In genomic region chr5:135875567-135875966, GRCh38 we compare ENCODE assay signal across 39 cellular contexts. TPM values are rescaled to one million over a fixed set of nuclear protein-coding genes. Genes with fewer than 3 reads are reported as not detected.
"Had no signal": no experiment of that assay in that cellular context is flagged by ENCODE, and none has a peak within 500 bp of the region (broad histone marks: within the 10 kb centered on the region; RNA-seq: fewer than 3 reads in every experiment).

No MANE protein-coding gene starts in this region.

- DNase-seq: Karpas-422, Kasumi-1, MG63, MM.1S, MV-4-11, NCI-H1048, NCI-H1092, NCI-H1092 treated with DMSO at 0.1 percent for 48 hours, NCI-H1105, NCI-H1105 treated with DMSO at 0.1 percent for 48 hours, NCI-H1417, NCI-H1417 treated with DMSO at 0.1 percent for 48 hours, NCI-H1436, NCI-H1436 treated with DMSO at 0.1 percent for 48 hours, NCI-H146, NCI-H1694, NCI-H1694 treated with DMSO at 0.1 percent for 48 hours, NCI-H187, NCI-H187 treated with DMSO at 0.1 percent for 48 hours, NCI-H1930, NCI-H2029, NCI-H2029 treated with DMSO at 0.1 percent for 48 hours, NCI-H2081, NCI-H2081 treated with DMSO at 0.1 percent for 48 hours, NCI-H2107, NCI-H2171, NCI-H2171 treated with DMSO at 0.1 percent for 48 hours, NCI-H2227 treated with DMSO at 0.1 percent for 48 hours, NCI-H226, NCI-H345, NCI-H446, NCI-H446 treated with DMSO at 0.1 percent for 48 hours, NCI-H510A, NCI-H510A treated with DMSO at 0.1 percent for 48 hours, NCI-H524 had no signal

- H3K9me3 ChIP-seq: MG63 had no signal

- H3K4me3 ChIP-seq: MG63 had no signal

- H3K36me3 ChIP-seq: MG63 had no signal

RNA-seq across cellular contexts. Expression of gene IL9, which starts 20.1 kb away (rescaled TPM):
- total RNA-seq: LHCN-M2, M059J, MCF 10A, NCI-H460 had no signal

RNA-seq across cellular contexts. Expression of gene SLC25A48, which starts 41.1 kb away (rescaled TPM):
- total RNA-seq: LHCN-M2, M059J, MCF 10A, NCI-H460 had no signal
